ENCODE assay signal across 28 cellular contexts in the genomic region with DNA sequence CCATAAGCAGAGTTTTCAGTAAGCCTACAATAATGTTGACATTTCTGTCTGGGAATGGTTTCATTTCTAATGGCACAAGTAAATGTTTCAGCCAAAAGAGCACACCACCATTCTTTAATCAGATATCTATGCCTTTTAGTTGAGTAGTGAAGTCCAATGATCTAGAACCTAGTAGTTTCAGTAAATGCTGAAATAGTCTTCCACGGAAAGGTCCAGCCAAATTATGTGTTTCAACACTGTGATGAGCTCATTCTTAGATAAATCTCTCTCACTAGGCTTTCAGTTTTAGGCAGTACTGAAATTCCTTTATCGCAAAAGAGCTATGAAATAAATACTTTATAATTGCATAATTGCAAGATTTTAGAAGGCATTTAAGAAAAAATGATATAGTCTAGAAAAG.
A peak's percentile ranks its signal among the peaks of the same experiment; 100 is the strongest.
DNase-seq lines count a peak whose midpoint lies in the region; ATAC-seq, FAIRE-seq and TF ChIP-seq lines count a peak whose summit lies in the region.
"Had no signal": no experiment of that assay in that cellular context is flagged by ENCODE, and none has a peak within 500 bp of the region (broad histone marks: within the 10 kb centered on the region; RNA-seq: fewer than 3 reads in every experiment).

No MANE protein-coding gene starts in this region.

- H3K9me3 Mint-ChIP-seq in MCF 10A (ENCODE audit: unreplicated experiment): no peaks in the 10 kb centered on the region
- H3K9me3 Mint-ChIP-seq: GM23338, H9 had no signal

- no peak overlapping the region for H3K4me3 Mint-ChIP-seq in MCF 10A (ENCODE audit: unreplicated experiment)
- H3K4me3 Mint-ChIP-seq: CD4-positive, CD25-positive, alpha-beta regulatory T cell; GM23338; H9 had no signal

- intact Hi-C loops in MCF 10A (cut with micrococcal nuclease): no loop called here
- intact Hi-C loops in mammary epithelial cell (cut with micrococcal nuclease): no loop called here

- CTCF ChIA-PET in MCF 10A (lab: Yijun Ruan, JAX) (no interaction called here), mammary epithelial cell (lab: Charles Lee; ENCODE audit: low non-redundant PET) (no interaction called here)

- peak; percentile 7 for DNase-seq in MCF 10A (ENCODE audit: unreplicated experiment)
- no peak for DNase-seq in mammary epithelial cell
- DNase-seq in D721Med (ENCODE audit: insufficient read length, low spot score): no peak
- DNase-seq in adipocyte (ENCODE audit: low read depth): peak; percentile 39
- DNase-seq in iris pigment epithelial cell (ENCODE audit: low read depth): peak; percentile 22
- DNase-seq in foreskin fibroblast: no peak
- DNase-seq: 8988T; CD4-positive, CD25-positive, alpha-beta regulatory T cell; DMS53; H9; MG63; NCI-H1105 treated with DMSO at 0.1 percent for 48 hours; NCI-H146; NCI-H1930; NCI-H2107; NCI-H446 treated with DMSO at 0.1 percent for 48 hours; NCI-H526; NCI-H82; NK-92 treated with Interleukin-12 subunit alpha and Interleukin-12 subunit beta, amount 100 ng/mL, for 24 hours; SIG-M5 had no signal

- H3K27ac ChIP-seq in mammary epithelial cell (ENCODE audit: insufficient read depth, low read depth, low read length): no peak overlapping the region
- H3K27ac ChIP-seq: BLaER1, RWPE1, SK-N-MC had no signal

- H4K20me1 ChIP-seq in mammary epithelial cell (ENCODE audit: insufficient read depth, low read length): no peaks in the 10 kb centered on the region
- H4K20me1 ChIP-seq: BLaER1 had no signal

- H3K4me1 Mint-ChIP-seq in MCF 10A (ENCODE audit: insufficient read depth, unreplicated experiment): no peaks in the 10 kb centered on the region
- H3K4me1 Mint-ChIP-seq: CD4-positive, CD25-positive, alpha-beta regulatory T cell had no signal

- peak; percentile 6 for FAIRE-seq in D721Med (lab: Jason Lieb, UNC)
- FAIRE-seq: K562 had no signal

- H3K4me3 ChIP-seq in mammary epithelial cell (replicated peaks in 1 of 3; ENCODE audit: insufficient read depth in 1 of 3, low read depth in 2 of 3, low read length in 3 of 3) (no peak overlapping the region), adipocyte (ENCODE audit: low read length) (no peak overlapping the region), foreskin fibroblast (ENCODE audit: low read depth in 1 of 2, low read length in 2 of 2) (no peak overlapping the region)
- H3K4me3 ChIP-seq: BLaER1, GM23338, K562, MG63, SK-N-MC had no signal

- H3K4me1 ChIP-seq in mammary epithelial cell (ENCODE audit: insufficient read depth, low read length) (peaks cover 5% of the 10 kb centered on the region), adipocyte (ENCODE audit: control insufficient read depth, insufficient read depth, low read length) (peaks cover 3% of the 10 kb centered on the region)
- H3K4me1 ChIP-seq: BLaER1 had no signal

- no peak overlapping the region for H3K27ac Mint-ChIP-seq in MCF 10A (ENCODE audit: low read depth, unreplicated experiment)
- H3K27ac Mint-ChIP-seq: CD4-positive, CD25-positive, alpha-beta regulatory T cell; GM23338; H9 had no signal

- TF ChIP-seq CTCF in MCF 10A (IDR thresholded peaks at IDR 0.05; ENCODE audit: unreplicated experiment) (no peak), mammary epithelial cell (conservative IDR thresholded peaks at IDR 0.05 in 1 of 2, IDR thresholded peaks at IDR 0.05 in 1 of 2; ENCODE audit: extremely low read depth in 1 of 2, insufficient read depth in 1 of 2, low read depth in 1 of 2, low read length in 2 of 2) (no peak), D721Med (IDR thresholded peaks at IDR 0.05; ENCODE audit: insufficient read depth, missing control alignments) (no peak), foreskin fibroblast (IDR thresholded peaks at IDR 0.05; ENCODE audit: low read depth, low read length) (no peak)

- no peak overlapping the region for H3K4me2 ChIP-seq in mammary epithelial cell (ENCODE audit: insufficient read depth, low read depth, low read length)
- H3K4me2 ChIP-seq: BLaER1, GM23338 had no signal

- no peaks in the 10 kb centered on the region for H3K36me3 ChIP-seq in mammary epithelial cell (ENCODE audit: insufficient read depth, low read length)
- H3K36me3 ChIP-seq in adipocyte (ENCODE audit: control insufficient read depth, insufficient read depth, low read length, severe bottlenecking): no peaks in the 10 kb centered on the region
- H3K36me3 ChIP-seq: BLaER1, MG63 had no signal

- in situ Hi-C loops in mammary epithelial cell (cut with MboI; ENCODE audit: low sequenced_read_pairs in 2 of 2): no loop called here

- H3K9ac ChIP-seq in mammary epithelial cell (ENCODE audit: insufficient read depth, low read length) (no peak overlapping the region), adipocyte (ENCODE audit: low read length) (no peak overlapping the region)
- H3K9ac ChIP-seq: BLaER1 had no signal

- no peak overlapping the region for H2AFZ ChIP-seq in mammary epithelial cell (ENCODE audit: low read depth, low read length)
- H2AFZ ChIP-seq: GM23338 had no signal

- H3K9me3 ChIP-seq in mammary epithelial cell (replicated peaks; ENCODE audit: insufficient read depth, low read length): no peaks in the 10 kb centered on the region
- H3K9me3 ChIP-seq in adipocyte (ENCODE audit: control insufficient read depth, low read length): no peaks in the 10 kb centered on the region
- H3K9me3 ChIP-seq: BLaER1, MG63 had no signal

- no peaks in the 10 kb centered on the region for H3K27me3 Mint-ChIP-seq in MCF 10A (ENCODE audit: insufficient read depth, unreplicated experiment)
- H3K27me3 Mint-ChIP-seq: CD4-positive, CD25-positive, alpha-beta regulatory T cell had no signal

- no peaks in the 10 kb centered on the region for H3K79me2 ChIP-seq in mammary epithelial cell (ENCODE audit: insufficient read depth, low read length)

- no TSS peak for BruUV-seq in MCF 10A (replicated peaks; lab: Mats Ljungman, UMichigan)
- no TSS peak for BruUV-seq in mammary epithelial cell (replicated peaks; lab: Mats Ljungman, UMichigan)

- POLR2A ChIA-PET in MCF 10A (lab: Yijun Ruan, JAX): no interaction called here

- dilution Hi-C loops in mammary epithelial cell (cut with HindIII; ENCODE audit: low sequenced_read_pairs): no loop called here

- 70% methylated on average over 2 of the region's 2 CpGs for WGBS in mammary epithelial cell (ENCODE audit: low coverage, missing lambda C conversion rate)

- ATAC-seq in GM21526 (IDR thresholded peaks at IDR 0.05; ENCODE audit: low FRiP score, unreplicated experiment) (no peak), GM18868 (IDR thresholded peaks at IDR 0.05; ENCODE audit: unreplicated experiment) (no peak)
- ATAC-seq: GM23338, K562, Panc1 had no signal

- H3K36me3 Mint-ChIP-seq in MCF 10A (ENCODE audit: insufficient read depth, unreplicated experiment): no peaks in the 10 kb centered on the region
- H3K36me3 Mint-ChIP-seq: CD4-positive, CD25-positive, alpha-beta regulatory T cell had no signal

- H3K27me3 ChIP-seq in mammary epithelial cell (ENCODE audit: insufficient read depth, low read length): no peaks in the 10 kb centered on the region
- no peaks in the 10 kb centered on the region for H3K27me3 ChIP-seq in adipocyte (replicated peaks; ENCODE audit: control insufficient read depth, insufficient read depth, low read length)
- H3K27me3 ChIP-seq: BLaER1 had no signal

Comparison
In these comparisons a context has a peak if more than half of its experiments do, and no peak if none do; other contexts are left out.
1. DNase-seq: peak in MCF 10A (single experiment), adipocyte (single experiment) and iris pigment epithelial cell (single experiment); none in mammary epithelial cell (single experiment), D721Med (single experiment) and foreskin fibroblast (0 of 2).